8 cellular contexts compared by ENCODE assay signal in genomic region chr2:233976690-233977294, GRCh38. TPM values are rescaled to one million over a fixed set of nuclear protein-coding genes. Genes with fewer than 3 reads are reported as not detected.
DNase-seq lines count a peak whose midpoint lies in the region; ATAC-seq lines count a peak whose summit lies in the region.

No MANE protein-coding gene starts in this region.

- in situ Hi-C loops in SK-MEL-5 (cut with HindIII; ENCODE audit: low pct_unique_long_range_greater_than_20kb, low sequenced_read_pairs): no loop called here

- H3K36me3 Mint-ChIP-seq in activated naive CD8-positive, alpha-beta T cell treated with anti-CD3 and anti-CD28 coated beads, Interleukin-2, amount 50 U/mL, for 24 hours (ENCODE audit: low read depth): no peaks in the 10 kb centered on the region

- no peak for ATAC-seq in activated naive CD8-positive, alpha-beta T cell treated with anti-CD3 and anti-CD28 coated beads, Interleukin-2, amount 50 U/mL, for 24 hours
- ATAC-seq in GM18858 (IDR thresholded peaks at IDR 0.05; ENCODE audit: unreplicated experiment): no peak

- H3K4me3 ChIP-seq in Jurkat, Clone E6-1 (ENCODE audit: low read length): no peak overlapping the region

- no peak overlapping the region for H3K27ac Mint-ChIP-seq in activated naive CD8-positive, alpha-beta T cell treated with anti-CD3 and anti-CD28 coated beads, Interleukin-2, amount 50 U/mL, for 24 hours

- H3K27me3 Mint-ChIP-seq in activated naive CD8-positive, alpha-beta T cell treated with anti-CD3 and anti-CD28 coated beads, Interleukin-2, amount 50 U/mL, for 24 hours: peaks cover 2% of the 10 kb centered on the region

- H3K4me1 Mint-ChIP-seq in activated naive CD8-positive, alpha-beta T cell treated with anti-CD3 and anti-CD28 coated beads, Interleukin-2, amount 50 U/mL, for 24 hours: peaks cover 32% of the 10 kb centered on the region

- H3K9me3 Mint-ChIP-seq in activated naive CD8-positive, alpha-beta T cell treated with anti-CD3 and anti-CD28 coated beads, Interleukin-2, amount 50 U/mL, for 24 hours: no peaks in the 10 kb centered on the region

- H3K4me3 Mint-ChIP-seq in activated naive CD8-positive, alpha-beta T cell treated with anti-CD3 and anti-CD28 coated beads, Interleukin-2, amount 50 U/mL, for 24 hours: no peak overlapping the region

- DNase-seq in NCI-H2081 (lab: John Stamatoyannopoulos, UW) (peak; percentile 34 to 47), NCI-H2081 treated with DMSO at 0.1 percent for 48 hours (lab: John Stamatoyannopoulos, UW) (no peak), SK-MEL-5 (ENCODE audit: low read depth, low spot score) (peak; percentile 82), fibroblast of peridontal ligament (ENCODE audit: extremely low read depth) (peak; percentile 89), pons (ENCODE audit: low spot score) (peak; percentile 70)
- DNase-seq in Jurkat, Clone E6-1 (ENCODE audit: low read depth, low spot score): peak; percentile 42
- DNase-seq in activated naive CD8-positive, alpha-beta T cell treated with anti-CD3 and anti-CD28 coated beads, Interleukin-2, amount 50 U/mL, for 24 hours: no peak

RNA-seq across cellular contexts. Expression of gene TRPM8, which starts 59.6 kb away (rescaled TPM):
- polyA plus RNA-seq in Jurkat, Clone E6-1 (2012; ENCODE audit: insufficient read depth, insufficient read length): not detected
- 28.7 and 32.7 TPM in 2 replicates for total RNA-seq in SK-MEL-5 (2014; rRNA removed; shearing (Covaris generic))
- 53.2 and 74.4 TPM in 2 replicates for polyA plus RNA-seq in SK-MEL-5 (2015; cell fraction: cytosol; rRNA removed)
- 220 and 236 TPM in 2 replicates for polyA plus RNA-seq in SK-MEL-5 (2015; cell fraction: nucleus; rRNA removed)

Comparison
In these comparisons a context has a peak if more than half of its experiments do, and no peak if none do; other contexts are left out.
1. DNase-seq: peak in NCI-H2081 (2 of 2), Jurkat, Clone E6-1 (single experiment), SK-MEL-5 (single experiment), fibroblast of peridontal ligament (single experiment) and pons (single experiment); none in NCI-H2081 treated with DMSO at 0.1 percent for 48 hours (single experiment) and activated naive CD8-positive, alpha-beta T cell treated with anti-CD3 and anti-CD28 coated beads, Interleukin-2, amount 50 U/mL, for 24 hours (single experiment).